ENCODE assay signal across 16 cellular contexts in genomic region chr6:159980474-159980873, GRCh38. TPM values are rescaled to one million over a fixed set of nuclear protein-coding genes. Genes with fewer than 3 reads are reported as not detected.
DNase-seq lines count a peak whose midpoint lies in the region; ATAC-seq and TF ChIP-seq lines count a peak whose summit lies in the region.
"Had no signal": no experiment of that assay in that cellular context is flagged by ENCODE, and none has a peak within 500 bp of the region (broad histone marks: within the 10 kb centered on the region; RNA-seq: fewer than 3 reads in every experiment).

No MANE protein-coding gene starts in this region.

- H3K9me3 Mint-ChIP-seq in stimulated activated naive CD8-positive, alpha-beta T cell treated with anti-CD3 and anti-CD28 coated beads, Interleukin-15, Interleukin-2, amounts not matched to agents 100 ng/mL and 50 ng/mL, for 24 hours, result no peaks in the 10 kb centered on the region
- no peaks in the 10 kb centered on the region for H3K9me3 Mint-ChIP-seq in activated B cell treated with CpG ODN at 0.5 μM for 24 hours

- DNase-seq in stimulated activated naive CD8-positive, alpha-beta T cell treated with anti-CD3 and anti-CD28 coated beads, Interleukin-15, Interleukin-2, amounts not matched to agents 100 U/mL and 50 U/mL, for 24 hours, result no peak
- DNase-seq in activated B cell treated with CpG ODN at 0.5 μM for 24 hours, result no peak
- peak; percentile 14 for DNase-seq in iPS-NIHi11 (ENCODE audit: low spot score)
- DNase-seq in DMS 273 (lab: John Stamatoyannopoulos, UW; ENCODE audit: unreplicated experiment), result no peak
- DNase-seq in NCI-H1092 treated with DMSO at 0.1 percent for 48 hours (lab: John Stamatoyannopoulos, UW), result no peak
- no peak for DNase-seq in sciatic nerve (ENCODE audit: low spot score)
- DNase-seq: AML-193; EL; HCEC 1CT; IMR-90; mesenchymal stem cell; NCI-H1048; NCI-H2227 treated with DMSO at 0.1 percent for 48 hours; stimulated activated CD4-positive, alpha-beta T cell treated with anti-CD3 and anti-CD28 coated beads, Interleukin-4, amount 100 ng/mL, for 4 hours had no signal

- H3K36me3 Mint-ChIP-seq in stimulated activated naive CD8-positive, alpha-beta T cell treated with anti-CD3 and anti-CD28 coated beads, Interleukin-15, Interleukin-2, amounts not matched to agents 100 ng/mL and 50 ng/mL, for 24 hours (ENCODE audit: low read depth), result peaks cover 34% of the 10 kb centered on the region
- peaks cover under 1% of the 10 kb centered on the region for H3K36me3 Mint-ChIP-seq in activated B cell treated with CpG ODN at 0.5 μM for 24 hours (ENCODE audit: low read depth)

- TF ChIP-seq CTCF in activated B cell treated with CpG ODN at 0.5 μM for 24 hours (IDR thresholded peaks at IDR 0.05), result no peak

- H3K4me1 Mint-ChIP-seq in stimulated activated naive CD8-positive, alpha-beta T cell treated with anti-CD3 and anti-CD28 coated beads, Interleukin-15, Interleukin-2, amounts not matched to agents 100 ng/mL and 50 ng/mL, for 24 hours (ENCODE audit: low read depth), result peaks cover 99% of the 10 kb centered on the region
- H3K4me1 Mint-ChIP-seq in activated B cell treated with CpG ODN at 0.5 μM for 24 hours, result peaks cover 91% of the 10 kb centered on the region

- peak overlapping the region; percentile 88 for H3K4me3 Mint-ChIP-seq in stimulated activated naive CD8-positive, alpha-beta T cell treated with anti-CD3 and anti-CD28 coated beads, Interleukin-15, Interleukin-2, amounts not matched to agents 100 ng/mL and 50 ng/mL, for 24 hours
- peak overlapping the region; percentile 77 for H3K4me3 Mint-ChIP-seq in activated B cell treated with CpG ODN at 0.5 μM for 24 hours

- no peak for ATAC-seq in stimulated activated naive CD8-positive, alpha-beta T cell treated with anti-CD3 and anti-CD28 coated beads, Interleukin-15, Interleukin-2, amounts not matched to agents 100 U/mL and 50 U/mL, for 24 hours
- ATAC-seq in activated B cell treated with CpG ODN at 0.5 μM for 24 hours (ENCODE audit: low read depth) (no peak), GM21423 (IDR thresholded peaks at IDR 0.05; ENCODE audit: unreplicated experiment) (no peak), sciatic nerve (no peak)

- intact Hi-C loops in activated B cell treated with CpG ODN at 0.5 μM for 24 hours (cut with micrococcal nuclease) (no loop called here), sciatic nerve (cut with DNase I) (no loop called here)

- CTCF ChIA-PET in activated B cell treated with CpG ODN at 0.5 μM for 24 hours (lab: Charles Lee), result no interaction called here

- no peaks in the 10 kb centered on the region for H3K27me3 Mint-ChIP-seq in stimulated activated naive CD8-positive, alpha-beta T cell treated with anti-CD3 and anti-CD28 coated beads, Interleukin-15, Interleukin-2, amounts not matched to agents 100 ng/mL and 50 ng/mL, for 24 hours
- no peaks in the 10 kb centered on the region for H3K27me3 Mint-ChIP-seq in activated B cell treated with CpG ODN at 0.5 μM for 24 hours

- POLR2A ChIA-PET in activated B cell treated with CpG ODN at 0.5 μM for 24 hours (lab: Charles Lee), result interaction anchor here (2.4 to 6.9 kb wide), 3 partner anchors 12 to 191 kb away, joined by 13 to 69 read pairs (median 20); partner anchors contain the start of genes IGF2R, MRPL18 and TCP1

- peak overlapping the region; percentile 98 for H3K27ac Mint-ChIP-seq in stimulated activated naive CD8-positive, alpha-beta T cell treated with anti-CD3 and anti-CD28 coated beads, Interleukin-15, Interleukin-2, amounts not matched to agents 100 ng/mL and 50 ng/mL, for 24 hours
- H3K27ac Mint-ChIP-seq in activated B cell treated with CpG ODN at 0.5 μM for 24 hours, result no peak overlapping the region

RNA-seq across cellular contexts. Expression of gene IGF2R, which starts 11.6 kb away (rescaled TPM):
- total RNA-seq in activated B cell treated with CpG ODN at 0.5 μM for 24 hours, result 69.6 and 79.5 TPM in 2 replicates
- total RNA-seq in sciatic nerve, result 71.7 TPM
